In the genomic region with DNA sequence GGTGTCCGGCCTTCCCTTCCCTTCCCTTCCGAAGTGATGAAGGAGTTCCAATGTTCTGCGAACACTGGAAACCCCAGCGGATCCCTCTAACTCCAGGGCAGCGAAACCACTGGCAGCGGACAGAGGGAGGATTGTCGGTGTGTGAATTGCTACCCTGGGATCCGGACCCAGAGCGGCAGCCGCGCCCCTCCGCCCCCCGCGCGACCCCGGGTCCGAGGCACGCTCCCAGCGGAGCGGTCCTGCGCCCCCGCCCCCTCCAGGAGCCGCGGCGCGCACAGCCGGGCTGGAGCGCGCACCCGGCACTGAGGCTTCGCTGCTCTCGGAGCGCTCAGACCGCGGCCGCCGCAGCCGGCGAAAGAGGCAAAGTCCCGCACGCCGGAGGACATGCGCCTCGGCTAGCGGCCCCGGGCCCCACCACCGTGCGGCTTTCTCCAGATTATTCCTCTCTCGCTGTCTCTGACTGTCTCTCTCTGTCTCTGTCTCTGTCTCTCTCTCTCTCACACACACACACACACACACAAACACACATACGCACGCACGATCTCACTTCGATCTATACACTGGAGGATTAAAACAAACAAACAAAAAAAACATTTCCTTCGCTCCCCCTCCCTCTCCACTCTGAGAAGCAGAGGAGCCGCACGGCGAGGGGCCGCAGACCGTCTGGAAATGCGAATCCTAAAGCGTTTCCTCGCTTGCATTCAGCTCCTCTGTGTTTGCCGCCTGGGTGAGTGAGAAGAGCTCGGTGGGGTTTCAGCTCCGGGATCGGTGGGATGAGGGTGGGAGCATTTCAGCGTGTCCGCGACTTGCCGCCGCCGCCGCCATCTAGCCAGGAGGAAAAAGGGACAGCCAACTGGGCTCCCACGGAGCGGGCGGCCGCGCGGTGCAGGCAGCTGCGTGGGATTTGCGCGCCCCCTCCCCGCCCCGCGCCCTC, we compare ENCODE assay signal across 1 cellular context.
TF ChIP-seq lines count a peak whose summit lies in the region.

A gene (plus strand): TSS at position 331 of the 934 bp plus-strand sequence. CDS start 339 bp downstream, at position 670.

TF ChIP-seq in HEK293, 187 proteins besides CTCF, POLR2A, EP300 and RAD21 (continued from another document):
- TF ChIP-seq SCRT1 (tag by site-specific recombination; IDR thresholded peaks at IDR 0.05; ENCODE audit: borderline replicate concordance), result no peak
- peak; percentile 69; the same call in 1 of the 2 replicates for TF ChIP-seq ZNF341 (tag by site-specific recombination; IDR thresholded peaks at IDR 0.05; ENCODE audit: low read depth)
- TF ChIP-seq ZNF600 (tag by site-specific recombination; IDR thresholded peaks at IDR 0.05), result 0 out of 2 replicates have a peak, but pooled peaks have one; percentile 34
- TF ChIP-seq PRDM1 (tag by site-specific recombination; IDR thresholded peaks at IDR 0.05), result peak; percentile 45; the same call in 1 of the 2 replicates
- TF ChIP-seq, protein P1, sequence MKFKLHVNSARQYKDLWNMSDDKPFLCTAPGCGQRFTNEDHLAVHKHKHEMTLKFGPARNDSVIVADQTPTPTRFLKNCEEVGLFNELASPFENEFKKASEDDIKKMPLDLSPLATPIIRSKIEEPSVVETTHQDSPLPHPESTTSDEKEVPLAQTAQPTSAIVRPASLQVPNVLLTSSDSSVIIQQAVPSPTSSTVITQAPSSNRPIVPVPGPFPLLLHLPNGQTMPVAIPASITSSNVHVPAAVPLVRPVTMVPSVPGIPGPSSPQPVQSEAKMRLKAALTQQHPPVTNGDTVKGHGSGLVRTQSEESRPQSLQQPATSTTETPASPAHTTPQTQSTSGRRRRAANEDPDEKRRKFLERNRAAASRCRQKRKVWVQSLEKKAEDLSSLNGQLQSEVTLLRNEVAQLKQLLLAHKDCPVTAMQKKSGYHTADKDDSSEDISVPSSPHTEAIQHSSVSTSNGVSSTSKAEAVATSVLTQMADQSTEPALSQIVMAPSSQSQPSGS (tag by site-specific recombination; IDR thresholded peaks at IDR 0.05; ENCODE audit: low read depth), result no peak
- TF ChIP-seq, protein P2, sequence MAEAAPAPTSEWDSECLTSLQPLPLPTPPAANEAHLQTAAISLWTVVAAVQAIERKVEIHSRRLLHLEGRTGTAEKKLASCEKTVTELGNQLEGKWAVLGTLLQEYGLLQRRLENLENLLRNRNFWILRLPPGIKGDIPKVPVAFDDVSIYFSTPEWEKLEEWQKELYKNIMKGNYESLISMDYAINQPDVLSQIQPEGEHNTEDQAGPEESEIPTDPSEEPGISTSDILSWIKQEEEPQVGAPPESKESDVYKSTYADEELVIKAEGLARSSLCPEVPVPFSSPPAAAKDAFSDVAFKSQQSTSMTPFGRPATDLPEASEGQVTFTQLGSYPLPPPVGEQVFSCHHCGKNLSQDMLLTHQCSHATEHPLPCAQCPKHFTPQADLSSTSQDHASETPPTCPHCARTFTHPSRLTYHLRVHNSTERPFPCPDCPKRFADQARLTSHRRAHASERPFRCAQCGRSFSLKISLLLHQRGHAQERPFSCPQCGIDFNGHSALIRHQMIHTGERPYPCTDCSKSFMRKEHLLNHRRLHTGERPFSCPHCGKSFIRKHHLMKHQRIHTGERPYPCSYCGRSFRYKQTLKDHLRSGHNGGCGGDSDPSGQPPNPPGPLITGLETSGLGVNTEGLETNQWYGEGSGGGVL (tag by site-specific recombination; IDR thresholded peaks at IDR 0.05), result peak; percentile 42; the same call in 1 of the 2 replicates
- peak; percentile 21; the same call in 1 of the 2 replicates for TF ChIP-seq KLF10 (tag by site-specific recombination; IDR thresholded peaks at IDR 0.05)
TF ChIP-seq in HEK293: peak in this region for 34.
